ENCODE assay signal across 18 cellular contexts in the genomic region with DNA sequence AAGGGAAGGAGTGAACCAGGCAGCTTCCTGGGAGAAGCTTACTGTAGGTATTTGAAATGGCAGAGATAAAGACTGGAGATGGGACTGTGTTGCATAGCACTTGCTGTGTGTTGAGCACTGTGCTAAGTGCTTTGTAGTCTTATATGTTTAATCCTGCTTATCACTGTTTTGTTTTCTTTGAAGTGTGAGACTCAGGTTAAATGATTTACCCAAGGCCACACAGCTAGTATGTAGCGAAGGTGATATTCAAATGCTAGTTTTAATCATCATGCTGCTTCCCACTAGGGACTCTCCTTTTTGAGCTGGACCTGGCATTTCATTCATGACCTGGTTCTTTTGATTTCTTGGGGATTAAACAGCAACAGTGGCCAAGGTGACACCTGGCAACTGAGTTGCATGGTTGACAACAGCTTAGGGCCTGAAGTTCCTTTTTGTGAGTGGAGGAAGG. TPM values are rescaled to one million over a fixed set of nuclear protein-coding genes. Genes with fewer than 3 reads are reported as not detected.
DNase-seq lines count a peak whose midpoint lies in the region; ATAC-seq, FAIRE-seq and TF ChIP-seq lines count a peak whose summit lies in the region.
"Had no signal": no experiment of that assay in that cellular context is flagged by ENCODE, and none has a peak within 500 bp of the region (broad histone marks: within the 10 kb centered on the region; RNA-seq: fewer than 3 reads in every experiment).

No MANE protein-coding gene starts in this region.

- no peak overlapping the region for H3K23ac ChIP-seq in mesendoderm (ENCODE audit: low read length)

- POLR2A ChIA-PET in A549 (lab: Yijun Ruan, JAX): interaction anchor here (0.5 kb wide), 1 partner anchor 35 kb away, joined by 4 read pairs; a partner anchor contains a TSS
- POLR2A ChIA-PET in HCT116 (lab: Charles Lee): interaction anchor here (0.6 to 13.6 kb wide), 13 partner anchors 10 to 208 kb away, joined by 3 to 199 read pairs (median 4); a partner anchor contains a TSS
- POLR2A ChIA-PET in WTC11 (lab: Charles Lee): interaction anchor here (1.2 kb wide), 1 partner anchor 33 kb away, joined by 5 read pairs; no protein-coding TSS in a partner anchor

- H2AFZ ChIP-seq in HCT116 (ENCODE audit: low read depth, low read length, poor library complexity, severe bottlenecking): no peak overlapping the region

- no peak overlapping the region for H3K4me3 Mint-ChIP-seq in WTC11
- H3K4me3 Mint-ChIP-seq: T-helper 17 cell had no signal

- H3K9me2 ChIP-seq in HCT116 (ENCODE audit: insufficient read depth): no peaks in the 10 kb centered on the region

- peak overlapping the region; percentile 82 for H3K56ac ChIP-seq in mesendoderm (ENCODE audit: low read length)

- H3K4me1 Mint-ChIP-seq in WTC11: peaks cover 78% of the 10 kb centered on the region

- FAIRE-seq in A549 (lab: Jason Lieb, UNC): no peak

- WGBS in A549 (ENCODE audit: missing lambda C conversion rate): 23% methylated on average over 1 of the region's 1 CpG
- no CpG with 5 or more reads among the region's 1 CpG for WGBS in mesendoderm (ENCODE audit: extremely low coverage, insufficient coverage, low lambda C conversion rate)
- WGBS in lower leg skin, 2 donors: 91 to 92% methylated on average over 1 of the region's 1 CpG

- no peak for TF ChIP-seq RAD21 in A549 (conservative IDR thresholded peaks at IDR 0.05 in 1 of 2, IDR thresholded peaks at IDR 0.05 in 1 of 2)
- no peak for TF ChIP-seq RAD21 in HCT116 (IDR thresholded peaks at IDR 0.05; ENCODE audit: low read depth)

- no peak for ATAC-seq in A549
- no peak for ATAC-seq in HCT116
- ATAC-seq in WTC11: no peak
- ATAC-seq: T-helper 17 cell had no signal

- no peaks in the 10 kb centered on the region for H3K9me3 Mint-ChIP-seq in WTC11

- peak overlapping the region; percentile 75 for H3K9ac ChIP-seq in HCT116 (ENCODE audit: low read length)
- peak overlapping the region; percentile 58 for H3K9ac ChIP-seq in mesendoderm (ENCODE audit: low read length)

- TF ChIP-seq POLR2A in A549 (IDR thresholded peaks at IDR 0.05; ENCODE audit: low read length) (no peak), HCT116 (IDR thresholded peaks at IDR 0.05; ENCODE audit: borderline replicate concordance, extremely low read depth, insufficient read depth, insufficient read length) (no peak), lower leg skin (IDR thresholded peaks at IDR 0.05) (no peak)

- no peaks in the 10 kb centered on the region for H3K9me3 ChIP-seq in A549
- H3K9me3 ChIP-seq in HCT116 (ENCODE audit: control insufficient read depth in 1 of 2, insufficient read depth in 1 of 2, low read depth in 1 of 2, low read length in 2 of 2): peaks cover 0 to 2% of the 10 kb centered on the region in 2 experiments; a peak in 1 of 4 replicates
- H3K9me3 ChIP-seq: sigmoid colon had no signal

- H3K4me2 ChIP-seq in A549 (peak overlapping the region; percentile 74), HCT116 (ENCODE audit: low read length) (peak overlapping the region; percentile 79), mesendoderm (ENCODE audit: low read length) (no peak overlapping the region)

- RAD21 ChIA-PET in HCT116 (lab: Charles Lee; ENCODE audit: low non-redundant PET in 1 of 2, low total read pairs in 2 of 2, uncharacterized antibody in 2 of 2, unreplicated experiment in 2 of 2): interaction anchor here in 1 of 2 experiments (1.0 to 1.1 kb wide), 2 partner anchors 183 to 189 kb away, joined by 3 read pairs; no protein-coding TSS in a partner anchor

- H3K79me2 ChIP-seq in HCT116 (ENCODE audit: insufficient read depth, low read length) (peaks cover 19% of the 10 kb centered on the region; the same call in 1 of the 2 replicates), mesendoderm (ENCODE audit: control insufficient read depth, insufficient read depth, low read length) (no peaks in the 10 kb centered on the region)

- CTCF ChIA-PET in A549 (lab: Yijun Ruan, JAX) (interaction anchor here (0.9 to 6.4 kb wide), 5 partner anchors 35 to 296 kb away, joined by 3 to 28 read pairs (median 6); a partner anchor contains a TSS), HCT116 (lab: Charles Lee) (interaction anchor here (0.6 to 2.4 kb wide), 3 partner anchors 134 to 227 kb away, joined by 3 to 7 read pairs (median 3); no protein-coding TSS in a partner anchor), WTC11 (lab: Charles Lee) (interaction anchor here (0.9 kb wide), 1 partner anchor 33 kb away, joined by 3 read pairs; no protein-coding TSS in a partner anchor)

- intact Hi-C loops in HCT116 (cut with micrococcal nuclease) (loop anchor here (2.0 to 10.0 kb wide), 3 partner anchors 115 to 189 kb away; no protein-coding TSS in a partner anchor), lower leg skin (cut with DNase I; ENCODE audit: low total_unique reads) (no loop called here)

- H3K27me3 Mint-ChIP-seq in WTC11 (ENCODE audit: low read depth): no peaks in the 10 kb centered on the region
- H3K27me3 Mint-ChIP-seq: T-helper 17 cell had no signal

- peak overlapping the region; percentile 96 for H3K27ac Mint-ChIP-seq in WTC11
- H3K27ac Mint-ChIP-seq: T-helper 17 cell had no signal

- peak overlapping the region; percentile 81 for H3K18ac ChIP-seq in mesendoderm (ENCODE audit: low read length)

- no peak for DNase-seq in A549 (ENCODE audit: low read depth in 1 of 2, low spot score in 1 of 2)
- DNase-seq in HCT116 (ENCODE audit: low read depth, low spot score): no peak
- DNase-seq in WTC11 (ENCODE audit: low spot score): no peak
- DNase-seq in mesendoderm: peak; percentile 92
- DNase-seq in SK-N-DZ (ENCODE audit: low spot score): no peak
- DNase-seq in lower leg skin (ENCODE audit: low spot score in 2 of 2): no peak
- no peak for DNase-seq in OCI-M1 (lab: John Stamatoyannopoulos, UW)
- no peak for DNase-seq in UCSD-AML1 (lab: John Stamatoyannopoulos, UW; ENCODE audit: unreplicated experiment)
- DNase-seq: activated CD4-positive, alpha-beta T cell treated with anti-CD3 and anti-CD28 coated beads for 1 hour; activated naive CD4-positive, alpha-beta T cell; AML-193; erythroblast; GDM1; NCI-H2107; NCI-H526 treated with DMSO at 0.1 percent for 48 hours; stimulated activated CD4-positive, alpha-beta T cell treated with anti-CD3 and anti-CD28 coated beads, Interleukin-4, amount 100 ng/mL, for 1 hour; T-helper 17 cell had no signal

- no peaks in the 10 kb centered on the region for H3K27me3 ChIP-seq in HCT116 (ENCODE audit: insufficient read depth, low read length)
- no peaks in the 10 kb centered on the region for H3K27me3 ChIP-seq in mesendoderm (ENCODE audit: insufficient read depth, low read length, poor library complexity)
- H3K27me3 ChIP-seq: sigmoid colon had no signal

- no peaks in the 10 kb centered on the region; a peak in 1 of 4 replicates for H3K36me3 ChIP-seq in HCT116 (ENCODE audit: control insufficient read depth in 1 of 2, insufficient read depth in 2 of 2, low read length in 2 of 2)
- no peaks in the 10 kb centered on the region for H3K36me3 ChIP-seq in mesendoderm (ENCODE audit: control insufficient read depth, insufficient read depth, low read length)
- H3K36me3 ChIP-seq: sigmoid colon had no signal

- H2BK15ac ChIP-seq in mesendoderm (replicated peaks; ENCODE audit: low read depth): no peak overlapping the region

- no peak overlapping the region for H4K5ac ChIP-seq in mesendoderm (ENCODE audit: low read length)

- no TSS peak for BruUV-seq in HCT116 (replicated peaks; lab: Mats Ljungman, UMichigan)

- H3K4me3 ChIP-seq in A549 (no peak overlapping the region), HCT116 (replicated peaks in 1 of 2; ENCODE audit: low read depth in 1 of 2, low read length in 2 of 2) (peak overlapping the region in 1 of 2 experiments; percentile 41; a peak in 2 of 4 replicates), mesendoderm (ENCODE audit: low read length) (no peak overlapping the region), lower leg skin (ENCODE audit: low read depth, poor library complexity, severe bottlenecking) (no peak overlapping the region)
- H3K4me3 ChIP-seq: sigmoid colon had no signal

- H2BK120ac ChIP-seq in mesendoderm (ENCODE audit: low read depth, low read length): peak overlapping the region; percentile 9

- TF ChIP-seq EP300 in A549 (IDR thresholded peaks at IDR 0.05): no peak

- H3K4me1 ChIP-seq in A549 (peaks cover 59% of the 10 kb centered on the region), HCT116 (ENCODE audit: control insufficient read depth in 1 of 2, insufficient read depth in 2 of 2, low read length in 2 of 2) (peaks cover 75 to 94% of the 10 kb centered on the region in 2 experiments), mesendoderm (ENCODE audit: control insufficient read depth, low read depth, low read length) (peaks cover 28% of the 10 kb centered on the region)

- no peaks in the 10 kb centered on the region for H4K20me1 ChIP-seq in HCT116 (ENCODE audit: insufficient read depth)

- H3K27ac ChIP-seq in A549: peak overlapping the region; percentile 81 to 82
- peak overlapping the region; percentile 99 for H3K27ac ChIP-seq in HCT116 (ENCODE audit: low read depth, low read length)
- H3K27ac ChIP-seq in mesendoderm (ENCODE audit: low read depth, low read length): peak overlapping the region; percentile 80
- H3K27ac ChIP-seq: sigmoid colon had no signal

- H4K8ac ChIP-seq in mesendoderm (ENCODE audit: low read depth, low read length): no peak overlapping the region

- H3K79me1 ChIP-seq in mesendoderm (ENCODE audit: low read length): peaks cover 2% of the 10 kb centered on the region

- H2AK5ac ChIP-seq in mesendoderm (ENCODE audit: low read length): peak overlapping the region; percentile 89

- H3K36me3 Mint-ChIP-seq in WTC11: no peaks in the 10 kb centered on the region; the same call in 1 of the 2 replicates

- peak overlapping the region; percentile 93 for H3K4ac ChIP-seq in mesendoderm (ENCODE audit: low read depth, low read length)

- TF ChIP-seq CTCF in A549 (IDR thresholded peaks at IDR 0.05): no peak
- no peak for TF ChIP-seq CTCF in HCT116 (IDR thresholded peaks at IDR 0.05 in 2 of 3, conservative IDR thresholded peaks at IDR 0.05 in 1 of 3; ENCODE audit: borderline replicate concordance in 1 of 3, insufficient read depth in 1 of 3, low read depth in 2 of 3, low read length in 2 of 3)
- no peak for TF ChIP-seq CTCF in WTC11 (IDR thresholded peaks at IDR 0.05)
- no peak for TF ChIP-seq CTCF in lower leg skin (IDR thresholded peaks at IDR 0.05)

- peak overlapping the region; percentile 98 for H2BK5ac ChIP-seq in mesendoderm (ENCODE audit: low read length)

TF ChIP-seq in WTC11, 78 proteins besides CTCF, POLR2A, EP300 and RAD21 (continues in another document):
- TF ChIP-seq NR2C2 (CRISPR knock-in tag; IDR thresholded peaks at IDR 0.05): no peak

RNA-seq across cellular contexts. Expression of a gene that starts 35.3 kb away (rescaled TPM):
- polyA plus RNA-seq in A549 (2011; rRNA removed) (5.7 and 6.7 TPM in 2 replicates), A549 (2017; fragmentation: RNase III; extraction: RNeasy Plus Mini Kit Qiagen cat#74134 plus additional on column Dnase treatment) (3.0 to 3.4 TPM (median 3.3 TPM) in 3 replicates)
- 3.6 and 5.0 TPM in 2 replicates for polyA plus RNA-seq in A549 (2012; cell fraction: cytosol; rRNA removed)
- 15.6 and 17.1 TPM in 2 replicates for polyA plus RNA-seq in A549 (2012; cell fraction: nucleus; rRNA removed)
- 14.0 and 17.9 TPM in 2 replicates for polyA minus RNA-seq in A549 (2011; rRNA and poly(A)+ RNA removed)
- total RNA-seq in HCT116 (2021; ENCODE audit: unreplicated experiment) (112 TPM), WTC11 (2021) (99.6 to 140 TPM (median 103 TPM) in 3 replicates), lower leg skin (10 to 100 TPM in 1 of 4 donors, 1 to 10 TPM in 3; 2.4 to 11.0 (median 6.0) TPM)
- polyA plus RNA-seq in HCT116 (2012): 67.3 and 75.5 TPM in 2 replicates
- polyA plus RNA-seq in mesendoderm (2013, experiment 1 of 2): 72.5 TPM
- polyA plus RNA-seq in mesendoderm (2013, experiment 2 of 2): 71.1 TPM
- not detected in 2 replicates for polyA plus RNA-seq in SK-N-DZ (2014; cell fraction: cytosol; rRNA removed)
- polyA plus RNA-seq in SK-N-DZ (2014; cell fraction: nucleus; rRNA removed): not detected in 2 replicates
